ENCODE assay signal across 8 cellular contexts in genomic region chr14:52730708-52731111, GRCh38. TPM values are rescaled to one million over a fixed set of nuclear protein-coding genes. Genes with fewer than 3 reads are reported as not detected.
A peak's percentile ranks its signal among the peaks of the same experiment; 100 is the strongest.
DNase-seq lines count a peak whose midpoint lies in the region; ATAC-seq and TF ChIP-seq lines count a peak whose summit lies in the region.

No MANE protein-coding gene starts in this region.

- no peaks in the 10 kb centered on the region for H3K27me3 Mint-ChIP-seq in endothelial cell (ENCODE audit: unreplicated experiment)

- H3K36me3 ChIP-seq in H7 (replicated peaks; ENCODE audit: control insufficient read depth, insufficient read depth, low read length) (no peaks in the 10 kb centered on the region; the same call in 1 of the 2 replicates), Peyer's patch (peaks cover 0 to 30% (median 0%) of the 10 kb centered on the region in 3 donors), neuron (ENCODE audit: insufficient read depth, low read length) (peaks cover 32% of the 10 kb centered on the region)

- H3K27me3 ChIP-seq in H7 (ENCODE audit: control insufficient read depth, insufficient read depth, low read length) (no peaks in the 10 kb centered on the region), Peyer's patch (peaks cover 0 to 3% of the 10 kb centered on the region in 2 donors), neuron (ENCODE audit: insufficient read depth, low read length) (no peaks in the 10 kb centered on the region)

- peak overlapping the region; percentile 70 for H3K27ac Mint-ChIP-seq in endothelial cell (ENCODE audit: unreplicated experiment)

- no peak for TF ChIP-seq POLR2A in Peyer's patch (IDR thresholded peaks at IDR 0.05)

- no peaks in the 10 kb centered on the region for H3K9me3 Mint-ChIP-seq in endothelial cell (ENCODE audit: unreplicated experiment)

- DNase-seq in H7 (no peak), Peyer's patch (no peak), endothelial cell (ENCODE audit: low spot score) (no peak), DMS153 (lab: John Stamatoyannopoulos, UW) (no peak), mucosa of gallbladder (ENCODE audit: low spot score) (no peak), putamen (ENCODE audit: low spot score) (no peak)

- no peaks in the 10 kb centered on the region for H3K9me3 ChIP-seq in Peyer's patch
- peaks cover 4% of the 10 kb centered on the region for H3K9me3 ChIP-seq in neuron (ENCODE audit: low read length)

- H3K27ac ChIP-seq in Peyer's patch: peak overlapping the region; percentile 83 to 88 (median 87)

- H3K4me3 ChIP-seq in H7 (ENCODE audit: insufficient read depth, low read depth, low read length) (peak overlapping the region; percentile 95), Peyer's patch (peak overlapping the region; percentile 82 to 89 (median 87)), neuron (ENCODE audit: low read length) (peak overlapping the region; percentile 82)

- H3K36me3 Mint-ChIP-seq in endothelial cell (ENCODE audit: low read depth, unreplicated experiment): peaks cover 22% of the 10 kb centered on the region

- TF ChIP-seq CTCF in Peyer's patch (IDR thresholded peaks at IDR 0.05): no peak
- no peak for TF ChIP-seq CTCF in endothelial cell (IDR thresholded peaks at IDR 0.05; ENCODE audit: unreplicated experiment)

- ATAC-seq in HG02973 (IDR thresholded peaks at IDR 0.05; ENCODE audit: unreplicated experiment): no peak

- H2AFZ ChIP-seq in neuron (ENCODE audit: low read depth, low read length): peak overlapping the region; percentile 85

- H3K4me1 ChIP-seq in Peyer's patch (peaks cover 0 to 4% (median 0%) of the 10 kb centered on the region in 4 donors), neuron (ENCODE audit: insufficient read depth, low read length) (peaks cover 7% of the 10 kb centered on the region)

- peaks cover 21% of the 10 kb centered on the region for H3K4me1 Mint-ChIP-seq in endothelial cell (ENCODE audit: unreplicated experiment)

- peak overlapping the region; percentile 97 for H3K4me3 Mint-ChIP-seq in endothelial cell (ENCODE audit: unreplicated experiment)

RNA-seq across cellular contexts. Expression of gene STYX, which starts 0.7 kb away (rescaled TPM):
- 20.7 and 28.4 TPM in 2 replicates for total RNA-seq in H7 (2014; rRNA removed; shearing (Covaris generic))
- 10 to 100 TPM in 2 of 4 donors, 1 to 10 TPM in 2; 8.8 to 10.7 (median 9.9) TPM for total RNA-seq in Peyer's patch
- 17.0 TPM for total RNA-seq in endothelial cell (ENCODE audit: unreplicated experiment)
- total RNA-seq in mucosa of gallbladder: 9.0 TPM

RNA-seq across cellular contexts. Expression of gene PSMC6, which starts 23.7 kb away (rescaled TPM):
- 113 and 143 TPM in 2 replicates for total RNA-seq in H7 (2014; rRNA removed; shearing (Covaris generic))
- total RNA-seq in Peyer's patch (100 to 1,000 TPM in 1 of 4 donors, 10 to 100 TPM in 3; 55.8 to 104 (median 69.5) TPM), endothelial cell (ENCODE audit: unreplicated experiment) (75.7 TPM), mucosa of gallbladder (61.6 TPM)

RNA-seq across cellular contexts. Expression of gene ERO1A, which starts 35.4 kb away (rescaled TPM):
- 24.6 and 43.1 TPM in 2 replicates for total RNA-seq in H7 (2014; rRNA removed; shearing (Covaris generic))
- total RNA-seq in Peyer's patch: 10 to 100 TPM; 30.5 to 54.3 (median 35.1) TPM
- 32.2 TPM for total RNA-seq in endothelial cell (ENCODE audit: unreplicated experiment)
- 74.6 TPM for total RNA-seq in mucosa of gallbladder
